Comparison of ENCODE assay signal across 27 cellular contexts in the genomic region with DNA sequence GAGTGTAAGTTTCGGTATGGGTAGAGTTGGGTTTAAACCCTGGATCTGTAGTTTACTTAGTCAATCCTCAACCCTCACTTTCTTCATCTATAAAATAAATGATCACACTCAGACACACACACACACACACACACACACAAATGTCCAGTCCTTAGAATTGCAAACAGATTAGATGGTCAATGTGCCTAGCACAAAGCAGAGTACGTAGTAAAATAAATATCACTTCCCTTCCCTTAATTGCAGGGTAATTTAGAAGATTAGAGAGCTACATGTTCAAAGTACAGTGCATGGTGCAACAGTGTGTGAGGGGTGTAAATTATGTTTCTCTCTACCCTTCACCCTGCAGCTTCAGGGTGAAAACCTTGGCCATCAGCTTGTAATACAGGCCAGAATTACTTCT.
"Had no signal": no experiment of that assay in that cellular context is flagged by ENCODE, and none has a peak within 500 bp of the region (broad histone marks: within the 10 kb centered on the region; RNA-seq: fewer than 3 reads in every experiment).

No MANE protein-coding gene starts in this region.

- DNase-seq: activated CD4-positive, alpha-beta memory T cell treated with anti-CD3 and anti-CD28 coated beads, Interleukin-2, amount 10 ng/mL, durations not matched to agents 7 days and 5 days; activated CD4-positive, alpha-beta T cell treated with anti-CD3 and anti-CD28 coated beads, Interleukin-2, amount 50 U/mL, for 1 hour; activated CD4-positive, CD25-positive, alpha-beta regulatory T cell; activated gamma-delta T cell; activated naive CD4-positive, alpha-beta T cell treated with anti-CD3 and anti-CD28 coated beads for 36 hours; activated T-cell treated with anti-CD3 and anti-CD28 coated beads for 4 hours; activated T-cell treated with anti-CD3 and anti-CD28 coated beads, Interleukin-2, amount 50 U/mL, for 48 hours; amygdala; brain microvascular endothelial cell; IMR-90; Kasumi-1; KBM-7; NCI-H1092; NCI-H1436; NCI-H187 treated with DMSO at 0.1 percent for 48 hours; NCI-H2081 treated with DMSO at 0.1 percent for 48 hours; NCI-H226; NCI-H526 treated with DMSO at 0.1 percent for 48 hours; NK-92 treated with Interleukin-12 subunit alpha and Interleukin-12 subunit beta, amount 100 ng/mL, for 24 hours; PC-9; SHP77 treated with DMSO at 0.1 percent for 48 hours; T-helper 2 cell; T1000 had no signal

- H3K36me3 ChIP-seq: brain microvascular endothelial cell, cardiac muscle cell had no signal

- H3K4me3 ChIP-seq: cardiac muscle cell, PC-9 had no signal

- FAIRE-seq: astrocyte, TTC549 had no signal

- ATAC-seq: activated T-helper 17 cell treated with anti-CD3 and anti-CD28 coated beads, Interleukin-2, amount 50 U/mL, for 72 hours had no signal
